ENCODE assay signal across 28 cellular contexts in the genomic region with DNA sequence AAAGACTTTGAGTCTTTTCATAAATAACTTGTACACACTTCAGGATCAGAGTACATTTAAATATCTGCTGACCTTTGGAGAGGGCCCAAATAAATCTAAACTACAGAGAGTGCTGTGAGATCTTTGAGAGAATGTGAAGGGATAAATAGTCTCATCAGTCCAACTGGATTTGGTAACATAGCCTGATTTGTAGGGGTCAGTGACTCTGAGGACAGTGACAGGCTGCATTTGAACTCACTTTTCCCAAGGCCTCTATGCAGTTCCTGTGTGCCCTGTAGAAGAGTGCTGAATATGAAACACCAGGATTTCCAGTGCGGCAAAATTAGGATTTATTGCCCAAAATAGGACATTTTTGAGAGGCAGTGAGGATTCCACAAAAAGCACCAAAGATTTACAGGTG.
"Had no signal": no experiment of that assay in that cellular context is flagged by ENCODE, and none has a peak within 500 bp of the region (broad histone marks: within the 10 kb centered on the region; RNA-seq: fewer than 3 reads in every experiment).

No MANE protein-coding gene starts in this region.

- H3K9me3 Mint-ChIP-seq: stimulated activated effector memory CD8-positive, alpha-beta T cell treated with anti-CD3 and anti-CD28 coated beads, Interleukin-12 subunit alpha, Interleukin-12 subunit beta, amount 100 ng/mL, for 72 hours; stimulated activated memory B cell treated with anti-CD40 and anti-IgM and Interleukin-4, amounts not matched to agents 10 μg/mL and 1 μg/mL and 100 μg/mL, for 72 hours; stimulated activated naive CD8-positive, alpha-beta T cell treated with anti-CD3 and anti-CD28 coated beads, Interleukin-15, amount 100 ng/mL, for 72 hours; type B pancreatic cell had no signal

- H3K36me3 Mint-ChIP-seq: stimulated activated effector memory CD8-positive, alpha-beta T cell treated with anti-CD3 and anti-CD28 coated beads, Interleukin-12 subunit alpha, Interleukin-12 subunit beta, amount 100 ng/mL, for 72 hours; stimulated activated memory B cell treated with anti-CD40 and anti-IgM and Interleukin-4, amounts not matched to agents 10 μg/mL and 1 μg/mL and 100 μg/mL, for 72 hours; stimulated activated naive B cell treated with anti-CD40 and anti-IgM and Interleukin-4, amounts not matched to agents 10 μg/mL and 1 μg/mL and 100 μg/mL, for 72 hours; type B pancreatic cell had no signal

- H3K27ac ChIP-seq: stomach, suprapubic skin, testis, thoracic aorta, thyroid gland, tibial artery, tibial nerve, transverse colon, upper lobe of left lung, upper lobe of right lung, uterus, vagina had no signal

- H3K36me3 ChIP-seq: stomach, suprapubic skin, thoracic aorta, thyroid gland, tibial artery, tibial nerve, transverse colon, upper lobe of left lung, upper lobe of right lung, uterus, vagina had no signal

- H3K4me1 ChIP-seq: stomach, suprapubic skin, testis, thyroid gland, tibial artery, tibial nerve, transverse colon, upper lobe of left lung, upper lobe of right lung, uterus, vagina had no signal

- ATAC-seq: stimulated activated memory B cell treated with anti-CD40 and anti-IgM and Interleukin-4, amounts not matched to agents 10 μg/mL and 1 μg/mL and 100 μg/mL, for 72 hours; stimulated activated naive CD8-positive, alpha-beta T cell treated with anti-CD3 and anti-CD28 coated beads, Interleukin-15, amount 100 ng/mL, for 72 hours; stimulated activated naive CD8-positive, alpha-beta T cell treated with anti-CD3 and anti-CD28 coated beads, Interleukin-15, Interleukin-2, amounts not matched to agents 100 U/mL and 50 U/mL, for 24 hours; upper lobe of right lung had no signal

- H3K27me3 Mint-ChIP-seq: stimulated activated naive CD8-positive, alpha-beta T cell treated with anti-CD3 and anti-CD28 coated beads, Interleukin-15, amount 100 ng/mL, for 72 hours; type B pancreatic cell had no signal

- DNase-seq: stimulated activated CD4-positive, alpha-beta T cell treated with anti-CD3 and anti-CD28 coated beads, Interleukin-2, amount 100 ng/mL, for 48 hours; stimulated activated CD4-positive, alpha-beta T cell treated with anti-CD3 and anti-CD28 coated beads, Interleukin-4, amount 100 ng/mL, for 1 hour; stimulated activated CD4-positive, alpha-beta T cell treated with anti-CD3 and anti-CD28 coated beads, Interleukin-4, amount 100 ng/mL, for 24 hours; stimulated activated CD4-positive, alpha-beta T cell treated with anti-CD3 and anti-CD28 coated beads, Interleukin-4, amount 100 ng/mL, for 4 hours; stimulated activated CD8-positive, alpha-beta memory T cell treated with anti-CD3 and anti-CD28 coated beads, Interleukin-4, amount 100 ng/mL, for 48 hours; stimulated activated naive B cell treated with anti-CD40 and anti-IgM and Interleukin-4, amounts not matched to agents 10 μg/mL and 1 μg/mL and 100 μg/mL, for 72 hours; stimulated activated naive CD4-positive, alpha-beta T cell; stimulated activated naive CD4-positive, alpha-beta T cell treated with Interleukin-2 at 50 U/mL for 16 hours; stimulated activated naive CD8-positive, alpha-beta T cell treated with anti-CD3 and anti-CD28 coated beads, Interleukin-15, amount 100 ng/mL, for 72 hours; stimulated activated naive CD8-positive, alpha-beta T cell treated with anti-CD3 and anti-CD28 coated beads, Interleukin-15, Interleukin-2, amounts not matched to agents 100 U/mL and 50 U/mL, for 24 hours; stomach; substantia nigra; testis; thyroid gland; tibial artery; transverse colon; trophoblast cell; upper lobe of left lung; upper lobe of right lung; uterus had no signal

- H3K4me1 Mint-ChIP-seq: stimulated activated effector memory CD8-positive, alpha-beta T cell treated with anti-CD3 and anti-CD28 coated beads, Interleukin-12 subunit alpha, Interleukin-12 subunit beta, amount 100 ng/mL, for 72 hours; stimulated activated memory B cell treated with anti-CD40 and anti-IgM and Interleukin-4, amounts not matched to agents 10 μg/mL and 1 μg/mL and 100 μg/mL, for 72 hours; stimulated activated naive B cell treated with anti-CD40 and anti-IgM and Interleukin-4, amounts not matched to agents 10 μg/mL and 1 μg/mL and 100 μg/mL, for 72 hours; stimulated activated naive CD8-positive, alpha-beta T cell treated with anti-CD3 and anti-CD28 coated beads, Interleukin-15, amount 100 ng/mL, for 72 hours had no signal

- H3K9me3 ChIP-seq: stomach, suprapubic skin, testis, thoracic aorta, thyroid gland, tibial artery, tibial nerve, transverse colon, upper lobe of left lung, upper lobe of right lung, uterus, vagina had no signal

- H3K4me3 ChIP-seq: stomach, suprapubic skin, testis, thoracic aorta, thyroid gland, tibial artery, tibial nerve, transverse colon, upper lobe of left lung, upper lobe of right lung, uterus, vagina had no signal

- H3K27me3 ChIP-seq: stomach, suprapubic skin, testis, thyroid gland, tibial artery, tibial nerve, transverse colon, upper lobe of left lung, upper lobe of right lung, uterus, vagina had no signal

- H3K27ac Mint-ChIP-seq: stimulated activated effector memory CD8-positive, alpha-beta T cell treated with anti-CD3 and anti-CD28 coated beads, Interleukin-12 subunit alpha, Interleukin-12 subunit beta, amount 100 ng/mL, for 72 hours; stimulated activated memory B cell treated with anti-CD40 and anti-IgM and Interleukin-4, amounts not matched to agents 10 μg/mL and 1 μg/mL and 100 μg/mL, for 72 hours; stimulated activated naive B cell treated with anti-CD40 and anti-IgM and Interleukin-4, amounts not matched to agents 10 μg/mL and 1 μg/mL and 100 μg/mL, for 72 hours; stimulated activated naive CD8-positive, alpha-beta T cell treated with anti-CD3 and anti-CD28 coated beads, Interleukin-15, amount 100 ng/mL, for 72 hours; stimulated activated naive CD8-positive, alpha-beta T cell treated with anti-CD3 and anti-CD28 coated beads, Interleukin-15, Interleukin-2, amounts not matched to agents 100 ng/mL and 50 ng/mL, for 24 hours; type B pancreatic cell had no signal

- H3K4me3 Mint-ChIP-seq: stimulated activated effector memory CD8-positive, alpha-beta T cell treated with anti-CD3 and anti-CD28 coated beads, Interleukin-12 subunit alpha, Interleukin-12 subunit beta, amount 100 ng/mL, for 72 hours; stimulated activated memory B cell treated with anti-CD40 and anti-IgM and Interleukin-4, amounts not matched to agents 10 μg/mL and 1 μg/mL and 100 μg/mL, for 72 hours; stimulated activated naive B cell treated with anti-CD40 and anti-IgM and Interleukin-4, amounts not matched to agents 10 μg/mL and 1 μg/mL and 100 μg/mL, for 72 hours; stimulated activated naive CD8-positive, alpha-beta T cell treated with anti-CD3 and anti-CD28 coated beads, Interleukin-15, amount 100 ng/mL, for 72 hours; stimulated activated naive CD8-positive, alpha-beta T cell treated with anti-CD3 and anti-CD28 coated beads, Interleukin-15, Interleukin-2, amounts not matched to agents 100 ng/mL and 50 ng/mL, for 24 hours; type B pancreatic cell had no signal
